In the genomic region with DNA sequence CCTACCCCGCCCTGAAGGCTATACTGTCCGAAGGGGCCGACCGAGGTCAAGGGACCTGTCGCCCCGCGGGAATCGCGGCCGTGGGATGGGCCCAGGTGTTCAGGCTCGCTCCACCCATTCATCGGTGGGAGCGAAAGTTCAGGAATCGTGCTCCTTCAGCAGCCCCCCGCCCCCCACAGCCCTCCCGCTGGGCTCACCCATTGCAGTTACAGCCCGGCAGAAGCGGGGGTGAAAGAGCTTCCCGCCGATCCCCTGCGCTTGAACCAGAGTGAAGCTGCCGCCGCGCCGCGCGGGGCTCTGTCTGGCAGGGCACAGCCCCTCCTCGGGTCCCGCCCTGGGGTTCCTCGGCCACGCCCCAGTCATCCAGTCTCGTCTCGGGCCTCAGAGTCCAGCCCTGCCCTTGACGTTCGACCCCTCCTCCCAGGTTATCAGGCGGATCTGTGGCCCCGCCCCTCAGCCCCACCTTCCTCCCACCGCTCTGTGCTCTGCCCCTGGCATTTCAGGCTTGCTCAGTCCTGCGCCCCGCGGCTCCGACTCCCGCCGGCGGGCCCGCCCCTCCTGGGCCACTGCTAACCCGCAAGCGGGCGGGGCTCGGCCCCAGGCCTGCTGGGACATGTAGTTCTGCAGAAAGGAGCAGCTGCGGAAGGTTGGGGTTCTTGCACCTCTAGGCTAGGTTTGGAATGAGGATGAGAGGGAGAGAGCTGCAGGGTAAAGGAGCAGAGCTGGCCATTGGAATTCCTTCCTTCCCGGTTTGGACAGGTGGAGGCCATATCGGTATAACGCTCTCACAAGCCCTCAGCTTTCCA, we compare ENCODE assay signal across 8 cellular contexts. TPM values are rescaled to one million over a fixed set of nuclear protein-coding genes. Genes with fewer than 3 reads are reported as not detected.
DNase-seq lines count a peak whose midpoint lies in the region; ATAC-seq and TF ChIP-seq lines count a peak whose summit lies in the region.

A gene (minus strand): TSS at position 303 of the 806 bp plus-strand sequence. CDS start 3,955 bp downstream, outside the sequence.

- H3K9me3 Mint-ChIP-seq in activated T-cell treated with anti-CD3 and anti-CD28 coated beads, Interleukin-2, amount 50 U/mL, for 4 hours, result no peaks in the 10 kb centered on the region

- TF ChIP-seq POLR2A in esophagus squamous epithelium (IDR thresholded peaks at IDR 0.05), result peak in 2 of 4 donors; percentile 12 to 86

- H3K27me3 ChIP-seq in PC-9 (ENCODE audit: insufficient read depth, low read depth), result no peaks in the 10 kb centered on the region
- no peaks in the 10 kb centered on the region for H3K27me3 ChIP-seq in esophagus squamous epithelium

- H3K4me3 ChIP-seq in PC-9, result peak within 1 kb of the TSS; percentile 62
- peak within 1 kb of the TSS; percentile 56 to 93 (median 86) for H3K4me3 ChIP-seq in esophagus squamous epithelium

- H3K36me3 ChIP-seq in PC-9 (ENCODE audit: low read depth), result no peaks in the 10 kb centered on the region
- H3K36me3 ChIP-seq in esophagus squamous epithelium, result peaks cover 0 to 8% (median 3%) of the 10 kb centered on the region in 3 donors

- no peaks in the 10 kb centered on the region for H3K9me2 ChIP-seq in PC-9 (ENCODE audit: insufficient read depth)

- DNase-seq in DMS53 (lab: John Stamatoyannopoulos, UW) (peak; percentile 97), PC-9 (peak; percentile 87 to 96), esophagus squamous epithelium (lab: John Stamatoyannopoulos, UW) (peak; percentile 89), myocyte (ENCODE audit: low read depth) (peak; percentile 95)
- peak; percentile 96 for DNase-seq in activated T-cell treated with anti-CD3 and anti-CD28 coated beads, Interleukin-2, amount 50 U/mL, for 4 hours
- peak; percentile 95 to 98 for DNase-seq in stimulated activated CD8-positive, alpha-beta memory T cell treated with anti-CD3 and anti-CD28 coated beads, Interleukin-7, amount 100 ng/mL, for 48 hours (ENCODE audit: extremely low read depth in 1 of 2, low read depth in 1 of 2)

- no peaks in the 10 kb centered on the region for H3K9me3 ChIP-seq in PC-9 (ENCODE audit: insufficient read depth, low read depth)
- no peaks in the 10 kb centered on the region for H3K9me3 ChIP-seq in esophagus squamous epithelium

- intact Hi-C loops in PC-9 (cut with micrococcal nuclease; ENCODE audit: unreplicated experiment) (loop anchor here (5.0 to 10.0 kb wide), 3 partner anchors 124 to 452 kb away; no protein-coding TSS in a partner anchor), esophagus squamous epithelium (cut with DNase I) (loop anchor here (5.0 kb wide), 1 partner anchor 44 kb away; no protein-coding TSS in a partner anchor)

- H4K20me1 ChIP-seq in PC-9 (ENCODE audit: insufficient read depth), result no peaks in the 10 kb centered on the region

- no peaks in the 10 kb centered on the region for H3K36me3 Mint-ChIP-seq in activated T-cell treated with anti-CD3 and anti-CD28 coated beads, Interleukin-2, amount 50 U/mL, for 4 hours (ENCODE audit: insufficient read depth)

- no peaks in the 10 kb centered on the region for H3F3A ChIP-seq in PC-9 (ENCODE audit: insufficient read depth, low read depth)

- TF ChIP-seq RAD21 in Ishikawa (IDR thresholded peaks at IDR 0.05; ENCODE audit: low read depth), result no peak

- no peak for TF ChIP-seq CTCF in PC-9 (conservative IDR thresholded peaks at IDR 0.05)
- peak in 2 of 6 experiments; percentile 6 to 45 for TF ChIP-seq CTCF in esophagus squamous epithelium (IDR thresholded peaks at IDR 0.05)

- 0% methylated on average over 2 to 9 of the region's 54 CpGs for WGBS in esophagus squamous epithelium, 2 donors

- no peaks in the 10 kb centered on the region for H3K27me3 Mint-ChIP-seq in activated T-cell treated with anti-CD3 and anti-CD28 coated beads, Interleukin-2, amount 50 U/mL, for 4 hours (ENCODE audit: low read depth)

- H3K4me1 ChIP-seq in PC-9 (replicated peaks; ENCODE audit: insufficient read depth) (peaks cover 7% of the 10 kb centered on the region; the same call in 1 of the 2 replicates), esophagus squamous epithelium (peaks cover 28 to 60% (median 34%) of the 10 kb centered on the region in 3 donors)

- peak within 1 kb of the TSS; percentile 94 for H3K4me2 ChIP-seq in PC-9

- peak; percentile 77 for ATAC-seq in GM21619 (IDR thresholded peaks at IDR 0.05; ENCODE audit: unreplicated experiment)
- ATAC-seq in activated T-cell treated with anti-CD3 and anti-CD28 coated beads, Interleukin-2, amount 50 U/mL, for 4 hours, result peak; percentile 83 to 86

- H3K4me3 Mint-ChIP-seq in activated T-cell treated with anti-CD3 and anti-CD28 coated beads, Interleukin-2, amount 50 U/mL, for 4 hours, result peak within 1 kb of the TSS; percentile 84

- H3K79me2 ChIP-seq in PC-9 (ENCODE audit: low read depth), result no peaks in the 10 kb centered on the region

- POLR2A ChIA-PET in PC-9 (lab: Charles Lee; ENCODE audit: unreplicated experiment), result no interaction called here

- CTCF ChIA-PET in PC-9 (lab: Charles Lee), result interaction anchor here (0.8 kb wide), 1 partner anchor 54 kb away, joined by 5 read pairs; no protein-coding TSS in a partner anchor

- peak within 1 kb of the TSS; percentile 89 for H2AFZ ChIP-seq in PC-9

- TF ChIP-seq EP300 in Ishikawa (IDR thresholded peaks at IDR 0.05; ENCODE audit: borderline replicate concordance), result no peak

- H3K4me1 Mint-ChIP-seq in activated T-cell treated with anti-CD3 and anti-CD28 coated beads, Interleukin-2, amount 50 U/mL, for 4 hours (ENCODE audit: low read depth), result peaks cover 38% of the 10 kb centered on the region

- no TSS peak for BruUV-seq in PC-9 (replicated peaks; lab: Mats Ljungman, UMichigan)

- H3K27ac ChIP-seq in PC-9 (no peak within 1 kb of the TSS), esophagus squamous epithelium (peak within 1 kb of the TSS; percentile 83 to 92 (median 86))

TF ChIP-seq in Ishikawa, 13 proteins besides CTCF, POLR2A, EP300 and RAD21:
- TF ChIP-seq NFIC (IDR thresholded peaks at IDR 0.05) (no peak), CEBPB (IDR thresholded peaks at IDR 0.05) (no peak), ZBTB7A (IDR thresholded peaks at IDR 0.05; ENCODE audit: low read depth) (peak; percentile 76), CREB1 (IDR thresholded peaks at IDR 0.05; ENCODE audit: low read depth) (0 out of 2 replicates have a peak, but pooled peaks have one; percentile 43), TCF12 (IDR thresholded peaks at IDR 0.05; ENCODE audit: low read depth) (peak; percentile 43), TAF1 (IDR thresholded peaks at IDR 0.05; ENCODE audit: low read depth) (peak; percentile 75), YY1 (IDR thresholded peaks at IDR 0.05; ENCODE audit: low read depth) (peak; percentile 37; the same call in 1 of the 2 replicates), EGR1 (IDR thresholded peaks at IDR 0.05) (0 out of 2 replicates have a peak, but pooled peaks have one; percentile 8), TEAD4 (IDR thresholded peaks at IDR 0.05) (peak; percentile 57; the same call in 1 of the 2 replicates), FOXM1 (IDR thresholded peaks at IDR 0.05; ENCODE audit: borderline replicate concordance, low read depth) (no peak)
- TF ChIP-seq, protein P1, sequence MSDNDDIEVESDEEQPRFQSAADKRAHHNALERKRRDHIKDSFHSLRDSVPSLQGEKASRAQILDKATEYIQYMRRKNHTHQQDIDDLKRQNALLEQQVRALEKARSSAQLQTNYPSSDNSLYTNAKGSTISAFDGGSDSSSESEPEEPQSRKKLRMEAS (IDR thresholded peaks at IDR 0.05), result peak; percentile 21
- TF ChIP-seq, protein P2, sequence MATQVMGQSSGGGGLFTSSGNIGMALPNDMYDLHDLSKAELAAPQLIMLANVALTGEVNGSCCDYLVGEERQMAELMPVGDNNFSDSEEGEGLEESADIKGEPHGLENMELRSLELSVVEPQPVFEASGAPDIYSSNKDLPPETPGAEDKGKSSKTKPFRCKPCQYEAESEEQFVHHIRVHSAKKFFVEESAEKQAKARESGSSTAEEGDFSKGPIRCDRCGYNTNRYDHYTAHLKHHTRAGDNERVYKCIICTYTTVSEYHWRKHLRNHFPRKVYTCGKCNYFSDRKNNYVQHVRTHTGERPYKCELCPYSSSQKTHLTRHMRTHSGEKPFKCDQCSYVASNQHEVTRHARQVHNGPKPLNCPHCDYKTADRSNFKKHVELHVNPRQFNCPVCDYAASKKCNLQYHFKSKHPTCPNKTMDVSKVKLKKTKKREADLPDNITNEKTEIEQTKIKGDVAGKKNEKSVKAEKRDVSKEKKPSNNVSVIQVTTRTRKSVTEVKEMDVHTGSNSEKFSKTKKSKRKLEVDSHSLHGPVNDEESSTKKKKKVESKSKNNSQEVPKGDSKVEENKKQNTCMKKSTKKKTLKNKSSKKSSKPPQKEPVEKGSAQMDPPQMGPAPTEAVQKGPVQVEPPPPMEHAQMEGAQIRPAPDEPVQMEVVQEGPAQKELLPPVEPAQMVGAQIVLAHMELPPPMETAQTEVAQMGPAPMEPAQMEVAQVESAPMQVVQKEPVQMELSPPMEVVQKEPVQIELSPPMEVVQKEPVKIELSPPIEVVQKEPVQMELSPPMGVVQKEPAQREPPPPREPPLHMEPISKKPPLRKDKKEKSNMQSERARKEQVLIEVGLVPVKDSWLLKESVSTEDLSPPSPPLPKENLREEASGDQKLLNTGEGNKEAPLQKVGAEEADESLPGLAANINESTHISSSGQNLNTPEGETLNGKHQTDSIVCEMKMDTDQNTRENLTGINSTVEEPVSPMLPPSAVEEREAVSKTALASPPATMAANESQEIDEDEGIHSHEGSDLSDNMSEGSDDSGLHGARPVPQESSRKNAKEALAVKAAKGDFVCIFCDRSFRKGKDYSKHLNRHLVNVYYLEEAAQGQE (IDR thresholded peaks at IDR 0.05; ENCODE audit: low read depth), result no peak
- TF ChIP-seq, protein P3, sequence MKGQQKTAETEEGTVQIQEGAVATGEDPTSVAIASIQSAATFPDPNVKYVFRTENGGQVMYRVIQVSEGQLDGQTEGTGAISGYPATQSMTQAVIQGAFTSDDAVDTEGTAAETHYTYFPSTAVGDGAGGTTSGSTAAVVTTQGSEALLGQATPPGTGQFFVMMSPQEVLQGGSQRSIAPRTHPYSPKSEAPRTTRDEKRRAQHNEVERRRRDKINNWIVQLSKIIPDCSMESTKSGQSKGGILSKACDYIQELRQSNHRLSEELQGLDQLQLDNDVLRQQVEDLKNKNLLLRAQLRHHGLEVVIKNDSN (IDR thresholded peaks at IDR 0.05), result no peak; the same call in 1 of the 2 replicates

RNA-seq across cellular contexts. Expression of the gene that starts here (rescaled TPM):
- total RNA-seq in PC-9 (2021), result 3.0 and 3.1 TPM in 2 replicates
- 1 to 10 TPM in 1 of 3 donors, under 1 TPM in 2; 0.60 to 1.8 (median 0.87) TPM for total RNA-seq in activated T-cell treated with anti-CD3 and anti-CD28 coated beads, Interleukin-2, amount 50 U/mL, for 4 hours
- 1 to 10 TPM; 5.3 to 8.8 (median 5.4) TPM for total RNA-seq in esophagus squamous epithelium
- total RNA-seq in myocyte, result 2.6 and 7.6 TPM in 2 replicates
- 3.5 TPM for polyA plus RNA-seq in myocyte (2012)
